In genomic region chr10:29656451-29656992, GRCh38 we compare ENCODE assay signal across 18 cellular contexts. TPM values are rescaled to one million over a fixed set of nuclear protein-coding genes. Genes with fewer than 3 reads are reported as not detected.
DNase-seq lines count a peak whose midpoint lies in the region; ATAC-seq and TF ChIP-seq lines count a peak whose summit lies in the region.
"Had no signal": no experiment of that assay in that cellular context is flagged by ENCODE, and none has a peak within 500 bp of the region (broad histone marks: within the 10 kb centered on the region; RNA-seq: fewer than 3 reads in every experiment).

No MANE protein-coding gene starts in this region.

- peaks cover 33% of the 10 kb centered on the region for H3K4me1 Mint-ChIP-seq in endothelial cell (ENCODE audit: unreplicated experiment)

- no peak for TF ChIP-seq POLR2A in HCT116 (IDR thresholded peaks at IDR 0.05; ENCODE audit: borderline replicate concordance, extremely low read depth, insufficient read depth, insufficient read length)

- no peaks in the 10 kb centered on the region for H3K9me2 ChIP-seq in HCT116 (ENCODE audit: insufficient read depth)

- TF ChIP-seq CTCF in HCT116 (IDR thresholded peaks at IDR 0.05 in 2 of 3, conservative IDR thresholded peaks at IDR 0.05 in 1 of 3; ENCODE audit: borderline replicate concordance in 1 of 3, insufficient read depth in 1 of 3, low read depth in 2 of 3, low read length in 2 of 3) (no peak), ascending aorta (IDR thresholded peaks at IDR 0.05) (no peak), endothelial cell (IDR thresholded peaks at IDR 0.05; ENCODE audit: unreplicated experiment) (no peak), psoas muscle (IDR thresholded peaks at IDR 0.05) (no peak)

- H3K27me3 ChIP-seq in HCT116 (ENCODE audit: insufficient read depth, low read length) (no peaks in the 10 kb centered on the region), ascending aorta (no peaks in the 10 kb centered on the region), psoas muscle (ENCODE audit: insufficient read depth in 3 of 3, low read length in 2 of 3) (no peaks in the 10 kb centered on the region)
- H3K27me3 ChIP-seq: BLaER1 had no signal

- peaks cover 11% of the 10 kb centered on the region for H3K27me3 Mint-ChIP-seq in endothelial cell (ENCODE audit: unreplicated experiment)
- H3K27me3 Mint-ChIP-seq: CD4-positive, alpha-beta memory T cell had no signal

- H3K27ac Mint-ChIP-seq in endothelial cell (ENCODE audit: unreplicated experiment), result no peak overlapping the region
- H3K27ac Mint-ChIP-seq: H9 had no signal

- BruUV-seq in HCT116 (replicated peaks; lab: Mats Ljungman, UMichigan), result no TSS peak

- DNase-seq in HCT116 (ENCODE audit: low read depth, low spot score) (no peak), ascending aorta (ENCODE audit: low spot score in 2 of 2) (no peak), endothelial cell (ENCODE audit: low spot score) (no peak), psoas muscle (no peak), cerebellum (ENCODE audit: low spot score) (no peak), anterior cingulate cortex (lab: John Stamatoyannopoulos, UW) (no peak)
- no peak for DNase-seq in activated effector memory CD4-positive, alpha-beta T cell treated with Interleukin-2 at 50 U/mL for 16 hours
- DNase-seq: 8988T; CD4-positive, alpha-beta memory T cell; DMS153; DMS79; GDM1; H9; IMR-90 had no signal

- H3K79me2 ChIP-seq in HCT116 (ENCODE audit: insufficient read depth, low read length), result no peaks in the 10 kb centered on the region

- ATAC-seq in HCT116 (no peak), psoas muscle (no peak), HG03342 (IDR thresholded peaks at IDR 0.05; ENCODE audit: unreplicated experiment) (no peak)

- peaks cover 10 to 14% of the 10 kb centered on the region in 2 experiments; a peak in 2 of 4 replicates for H3K9me3 ChIP-seq in HCT116 (ENCODE audit: control insufficient read depth in 1 of 2, insufficient read depth in 1 of 2, low read depth in 1 of 2, low read length in 2 of 2)
- no peaks in the 10 kb centered on the region for H3K9me3 ChIP-seq in ascending aorta
- no peaks in the 10 kb centered on the region for H3K9me3 ChIP-seq in psoas muscle

- RAD21 ChIA-PET in HCT116 (lab: Charles Lee; ENCODE audit: low non-redundant PET in 1 of 2, low total read pairs in 2 of 2, uncharacterized antibody in 2 of 2, unreplicated experiment in 2 of 2), result no interaction called here

- peak overlapping the region; percentile 80 for H3K4me3 Mint-ChIP-seq in endothelial cell (ENCODE audit: unreplicated experiment)
- H3K4me3 Mint-ChIP-seq: CD14-positive monocyte, H9 had no signal

- H3K36me3 Mint-ChIP-seq in endothelial cell (ENCODE audit: low read depth, unreplicated experiment), result peaks cover 53% of the 10 kb centered on the region

- no peaks in the 10 kb centered on the region for H4K20me1 ChIP-seq in HCT116 (ENCODE audit: insufficient read depth)

- intact Hi-C loops in HCT116 (cut with micrococcal nuclease), result no loop called here
- intact Hi-C loops in ascending aorta (cut with DNase I), result no loop called here
- intact Hi-C loops in psoas muscle (cut with DNase I), result no loop called here

- TF ChIP-seq RAD21 in HCT116 (IDR thresholded peaks at IDR 0.05; ENCODE audit: low read depth), result no peak

- H3K9me3 Mint-ChIP-seq in endothelial cell (ENCODE audit: unreplicated experiment), result peaks cover 13% of the 10 kb centered on the region

- WGBS in psoas muscle, 3 donors, result 83 to 96% (median 89%) methylated on average over 2 of the region's 2 CpGs

- POLR2A ChIA-PET in HCT116 (lab: Charles Lee), result no interaction called here

- H3K27ac ChIP-seq in HCT116 (ENCODE audit: low read depth, low read length), result no peak overlapping the region
- H3K27ac ChIP-seq in ascending aorta, result peak overlapping the region; percentile 33 to 81
- H3K27ac ChIP-seq in psoas muscle, result peak overlapping the region; percentile 85
- H3K27ac ChIP-seq: BLaER1, HL-60 had no signal

- CTCF ChIA-PET in HCT116 (lab: Charles Lee), result no interaction called here

- H3K9ac ChIP-seq in HCT116 (ENCODE audit: low read length), result no peak overlapping the region
- H3K9ac ChIP-seq: BLaER1 had no signal

- H3K4me1 ChIP-seq in HCT116 (ENCODE audit: control insufficient read depth in 1 of 2, insufficient read depth in 2 of 2, low read length in 2 of 2) (peaks cover 29 to 42% of the 10 kb centered on the region in 2 experiments), ascending aorta (peaks cover 18 to 34% of the 10 kb centered on the region in 2 donors), psoas muscle (peaks cover 45% of the 10 kb centered on the region)

- H3K4me2 ChIP-seq in HCT116 (ENCODE audit: low read length), result no peak overlapping the region
- H3K4me2 ChIP-seq: BLaER1 had no signal

- H3K4me3 ChIP-seq in HCT116 (replicated peaks in 1 of 2; ENCODE audit: low read depth in 1 of 2, low read length in 2 of 2) (no peak overlapping the region), ascending aorta (no peak overlapping the region), psoas muscle (no peak overlapping the region)
- H3K4me3 ChIP-seq: BLaER1 had no signal

- peaks cover 0 to 17% of the 10 kb centered on the region in 2 experiments; a peak in 2 of 4 replicates for H3K36me3 ChIP-seq in HCT116 (ENCODE audit: control insufficient read depth in 1 of 2, insufficient read depth in 2 of 2, low read length in 2 of 2)
- H3K36me3 ChIP-seq in ascending aorta, result peaks cover 16 to 26% of the 10 kb centered on the region in 2 donors
- H3K36me3 ChIP-seq in psoas muscle (ENCODE audit: insufficient read depth in 1 of 2, low read depth in 1 of 2), result peaks cover 0 to 48% of the 10 kb centered on the region in 2 donors

- H2AFZ ChIP-seq in HCT116 (ENCODE audit: low read depth, low read length, poor library complexity, severe bottlenecking), result no peak overlapping the region

TF ChIP-seq in HCT116, 20 proteins besides CTCF, POLR2A, EP300 and RAD21:
- TF ChIP-seq YY1 (IDR thresholded peaks at IDR 0.05; ENCODE audit: extremely low read depth, insufficient replicate concordance, low read depth, low read length), result no peak
- TF ChIP-seq POLR2AphosphoS5 (IDR thresholded peaks at IDR 0.05; ENCODE audit: low read depth, low read length), result no peak
- TF ChIP-seq ZNF274 (IDR thresholded peaks at IDR 0.05; ENCODE audit: low read depth, low read length), result no peak
- no peak for TF ChIP-seq SP1 (IDR thresholded peaks at IDR 0.05; ENCODE audit: low read depth)
- no peak for TF ChIP-seq EGR1 (IDR thresholded peaks at IDR 0.05; ENCODE audit: low read depth)
- no peak for TF ChIP-seq ZFX (IDR thresholded peaks at IDR 0.05)
- TF ChIP-seq ZBTB33 (IDR thresholded peaks at IDR 0.05; ENCODE audit: extremely low read depth, insufficient replicate concordance, low read length), result no peak
- TF ChIP-seq CBX3 (IDR thresholded peaks at IDR 0.05; ENCODE audit: low read depth), result peak; percentile 77; the same call in 1 of the 2 replicates

RNA-seq across cellular contexts. Expression of gene SVIL, which starts 21.8 kb away (rescaled TPM):
- 27.0 TPM for total RNA-seq in HCT116 (2021; ENCODE audit: unreplicated experiment)
- 6.3 and 9.3 TPM in 2 replicates for polyA plus RNA-seq in HCT116 (2012)
- 94.7 TPM for total RNA-seq in ascending aorta
- total RNA-seq in endothelial cell (ENCODE audit: unreplicated experiment), result 125 TPM
- 1,000 to 10,000 TPM in 2 of 4 donors, 100 to 1,000 TPM in 2; 792 to 1,728 (median 949) TPM for total RNA-seq in psoas muscle
- polyA plus RNA-seq in psoas muscle, result 100 to 1,000 TPM in 2 of 3 donors, 10 to 100 TPM in 1; 70.6 to 536 (median 234) TPM
- 46.3 TPM for total RNA-seq in cerebellum
